ENCODE assay signal across 14 cellular contexts in the genomic region with DNA sequence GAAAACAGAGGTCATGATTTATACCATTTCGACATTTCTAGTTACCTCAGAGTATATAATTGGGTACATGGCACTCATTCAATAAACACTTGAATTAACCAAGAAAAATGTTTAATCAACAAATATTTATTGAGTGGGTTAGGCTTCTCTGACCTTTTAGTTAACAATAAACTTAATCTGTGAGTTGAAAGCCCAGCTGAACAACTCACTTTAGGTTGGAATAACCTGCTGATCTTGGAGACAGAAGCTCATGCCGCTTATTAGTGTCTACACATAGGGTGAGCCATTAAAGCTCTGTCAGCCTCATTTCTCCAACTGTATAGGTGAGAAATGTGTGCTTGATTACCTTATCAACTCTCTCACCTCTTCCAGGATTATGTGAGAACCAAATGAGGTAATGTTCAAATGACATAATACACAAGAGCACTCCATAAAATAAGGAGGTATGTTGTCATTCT.
"Had no signal": no experiment of that assay in that cellular context is flagged by ENCODE, and none has a peak within 500 bp of the region (broad histone marks: within the 10 kb centered on the region; RNA-seq: fewer than 3 reads in every experiment).

No MANE protein-coding gene starts in this region.

- DNase-seq: activated CD4-positive, alpha-beta T cell treated with anti-CD3 and anti-CD28 coated beads, Interleukin-2, amount 50 U/mL, for 48 hours; activated CD8-positive, alpha-beta memory T cell treated with anti-CD3 and anti-CD28 coated beads, Interleukin-2, amount 10 ng/mL, durations not matched to agents 7 days and 5 days; activated naive CD4-positive, alpha-beta T cell treated with anti-CD3 and anti-CD28 coated beads, Interleukin-2, amount 50 U/mL, for 16 hours; activated T-cell treated with anti-CD3 and anti-CD28 coated beads, Interleukin-2, amount 50 U/mL, for 1 hour; gastrocnemius medialis; heart right ventricle; mucosa of descending colon; naive thymus-derived CD4-positive, alpha-beta T cell; ovary; stimulated activated CD4-positive, alpha-beta T cell treated with anti-CD3 and anti-CD28 coated beads, Interleukin-2, amount 100 ng/mL, for 48 hours; tibial artery; uterus had no signal

- H3K4me3 Mint-ChIP-seq: activated CD8-positive, alpha-beta memory T cell treated with anti-CD3 and anti-CD28 coated beads, Interleukin-2, amount 10 ng/mL, durations not matched to agents 7 days and 5 days; naive thymus-derived CD4-positive, alpha-beta T cell; stimulated activated memory B cell treated with anti-CD40 and anti-IgM and Interleukin-4, amounts not matched to agents 10 μg/mL and 1 μg/mL and 100 μg/mL, for 72 hours had no signal

- H3K36me3 ChIP-seq: gastrocnemius medialis, heart right ventricle, ovary, tibial artery, uterus had no signal

- H3K9me3 Mint-ChIP-seq: stimulated activated memory B cell treated with anti-CD40 and anti-IgM and Interleukin-4, amounts not matched to agents 10 μg/mL and 1 μg/mL and 100 μg/mL, for 72 hours had no signal

- H3K27ac Mint-ChIP-seq: activated CD8-positive, alpha-beta memory T cell treated with anti-CD3 and anti-CD28 coated beads, Interleukin-2, amount 10 ng/mL, durations not matched to agents 7 days and 5 days; naive thymus-derived CD4-positive, alpha-beta T cell; stimulated activated memory B cell treated with anti-CD40 and anti-IgM and Interleukin-4, amounts not matched to agents 10 μg/mL and 1 μg/mL and 100 μg/mL, for 72 hours had no signal

- H3K9me3 ChIP-seq: gastrocnemius medialis, heart right ventricle, mucosa of descending colon, ovary, tibial artery, uterus had no signal

- H3K4me1 Mint-ChIP-seq: activated CD8-positive, alpha-beta memory T cell treated with anti-CD3 and anti-CD28 coated beads, Interleukin-2, amount 10 ng/mL, durations not matched to agents 7 days and 5 days; naive thymus-derived CD4-positive, alpha-beta T cell; stimulated activated memory B cell treated with anti-CD40 and anti-IgM and Interleukin-4, amounts not matched to agents 10 μg/mL and 1 μg/mL and 100 μg/mL, for 72 hours had no signal

- ATAC-seq: activated CD8-positive, alpha-beta memory T cell treated with anti-CD3 and anti-CD28 coated beads, Interleukin-2, amount 10 ng/mL, durations not matched to agents 7 days and 5 days; gastrocnemius medialis; heart right ventricle; mucosa of descending colon; naive thymus-derived CD4-positive, alpha-beta T cell; stimulated activated memory B cell treated with anti-CD40 and anti-IgM and Interleukin-4, amounts not matched to agents 10 μg/mL and 1 μg/mL and 100 μg/mL, for 72 hours had no signal

- H3K27me3 Mint-ChIP-seq: stimulated activated memory B cell treated with anti-CD40 and anti-IgM and Interleukin-4, amounts not matched to agents 10 μg/mL and 1 μg/mL and 100 μg/mL, for 72 hours had no signal

- H3K27me3 ChIP-seq: gastrocnemius medialis, heart right ventricle, ovary, uterus had no signal

- H3K36me3 Mint-ChIP-seq: activated CD8-positive, alpha-beta memory T cell treated with anti-CD3 and anti-CD28 coated beads, Interleukin-2, amount 10 ng/mL, durations not matched to agents 7 days and 5 days; stimulated activated memory B cell treated with anti-CD40 and anti-IgM and Interleukin-4, amounts not matched to agents 10 μg/mL and 1 μg/mL and 100 μg/mL, for 72 hours had no signal

- H3K27ac ChIP-seq: gastrocnemius medialis, heart right ventricle, ovary, tibial artery, uterus, VCaP had no signal

- H3K4me1 ChIP-seq: tibial artery, uterus had no signal

- H3K4me3 ChIP-seq: gastrocnemius medialis, heart right ventricle, mucosa of descending colon, ovary, tibial artery, uterus had no signal
